ENCODE assay signal across 7 cellular contexts in the genomic region with DNA sequence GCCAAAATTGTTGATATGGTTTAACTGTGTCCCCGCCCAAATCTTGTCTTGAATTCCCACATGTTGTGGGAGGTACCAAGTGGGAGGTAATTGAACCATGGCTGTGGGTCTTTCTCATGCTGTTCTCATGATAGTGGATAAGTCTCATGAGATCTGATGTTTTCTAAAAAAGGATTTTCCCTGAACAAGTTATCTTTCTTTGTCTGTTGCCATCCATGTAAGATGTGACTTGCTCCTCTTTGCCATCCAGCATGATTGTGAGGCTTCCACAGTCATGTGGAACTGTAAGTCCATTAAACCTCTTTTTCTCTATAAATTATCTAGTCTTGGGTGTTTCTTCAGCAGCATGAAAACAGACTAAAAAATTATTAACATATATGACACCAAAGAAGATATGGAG.
"Had no signal": no experiment of that assay in that cellular context is flagged by ENCODE, and none has a peak within 500 bp of the region (broad histone marks: within the 10 kb centered on the region; RNA-seq: fewer than 3 reads in every experiment).

No MANE protein-coding gene starts in this region.

- H3K27ac ChIP-seq: HL-60, KMS-11 had no signal

- DNase-seq: IMR-90, KBM-7, KG1 had no signal

- H3K4me2 ChIP-seq: KMS-11 had no signal

- ATAC-seq: HepG2 had no signal

- FAIRE-seq: HepG2, HTR-8/SVneo had no signal

- H3K9ac ChIP-seq: KMS-11 had no signal
